In the genomic region with DNA sequence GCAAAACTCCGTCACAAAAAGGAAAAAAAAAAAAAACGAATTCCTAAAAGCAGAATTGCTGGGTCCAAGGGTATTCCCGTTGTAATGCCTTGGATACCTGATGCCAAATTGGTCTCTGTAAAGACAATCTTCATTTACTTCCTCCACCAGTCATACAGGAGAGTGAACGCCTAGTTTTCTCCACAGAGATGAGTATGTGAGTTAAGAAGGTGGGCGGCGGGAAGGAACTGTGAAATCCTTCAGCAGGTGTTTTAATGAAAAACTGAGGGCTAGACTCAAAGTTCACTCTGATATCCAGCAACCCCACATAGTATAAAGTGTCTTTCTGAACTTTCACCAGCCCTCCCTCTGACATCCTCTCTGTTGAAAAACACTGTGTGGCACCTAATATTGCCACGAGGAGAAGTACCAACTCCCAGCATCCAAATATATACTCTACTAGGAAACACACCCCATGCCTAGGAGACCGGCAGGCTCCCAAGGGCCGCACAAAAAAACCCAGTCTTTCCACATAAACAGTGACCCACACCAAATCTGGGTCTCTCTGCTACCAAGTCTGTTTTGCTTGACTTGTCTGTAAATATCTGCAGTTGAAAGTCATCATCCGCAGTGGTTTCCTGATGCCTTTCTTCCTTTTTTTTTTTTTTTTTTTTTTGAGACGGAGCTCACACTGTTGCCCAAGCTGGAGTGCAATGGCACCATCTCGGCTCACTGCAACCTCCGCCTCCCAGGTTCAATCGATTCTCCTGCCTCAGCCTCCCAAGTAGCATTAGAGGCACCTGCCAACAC, we compare ENCODE assay signal across 1 cellular context.
TF ChIP-seq lines count a peak whose summit lies in the region.

No MANE protein-coding gene starts in this region.

TF ChIP-seq in H1, 55 proteins besides CTCF, POLR2A, EP300 and RAD21:
- TF ChIP-seq BRCA1 (IDR thresholded peaks at IDR 0.05; ENCODE audit: low read depth, low read length), result no peak
TF ChIP-seq in H1: peak in this region for 0.
